16 cellular contexts compared by ENCODE assay signal in the genomic region with DNA sequence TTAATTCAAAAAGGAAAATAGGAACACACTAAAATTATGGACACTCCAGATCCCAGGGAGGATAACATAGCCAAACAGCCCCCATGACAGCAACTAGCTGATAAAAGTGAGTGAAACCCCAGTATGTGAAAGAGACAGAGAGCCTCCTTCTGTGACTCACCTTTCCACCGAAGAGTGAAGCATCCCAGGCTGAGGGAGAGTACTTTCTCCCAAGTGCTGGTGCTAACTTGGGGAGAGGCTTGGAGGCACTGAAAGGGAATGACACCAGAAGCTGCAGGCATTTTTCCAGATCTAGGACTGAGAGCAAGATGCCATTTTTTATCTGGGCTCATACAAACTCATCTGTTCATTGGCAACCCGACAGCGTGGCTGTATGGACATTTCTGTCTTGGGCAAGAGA.
DNase-seq lines count a peak whose midpoint lies in the region; ATAC-seq and TF ChIP-seq lines count a peak whose summit lies in the region.
"Had no signal": no experiment of that assay in that cellular context is flagged by ENCODE, and none has a peak within 500 bp of the region (broad histone marks: within the 10 kb centered on the region; RNA-seq: fewer than 3 reads in every experiment).

No MANE protein-coding gene starts in this region.

- WGBS in mammary epithelial cell (ENCODE audit: low coverage, missing lambda C conversion rate): 83% methylated on average over 3 of the region's 3 CpGs

- no peaks in the 10 kb centered on the region for H3K79me2 ChIP-seq in mammary epithelial cell (ENCODE audit: insufficient read depth, low read length)

- in situ Hi-C loops in mammary epithelial cell (cut with MboI; ENCODE audit: low sequenced_read_pairs in 2 of 2): no loop called here

- TF ChIP-seq CTCF in mammary epithelial cell (conservative IDR thresholded peaks at IDR 0.05 in 1 of 2, IDR thresholded peaks at IDR 0.05 in 1 of 2; ENCODE audit: extremely low read depth in 1 of 2, insufficient read depth in 1 of 2, low read depth in 1 of 2, low read length in 2 of 2) (no peak), MCF 10A (IDR thresholded peaks at IDR 0.05; ENCODE audit: unreplicated experiment) (no peak), foreskin keratinocyte (conservative IDR thresholded peaks at IDR 0.05) (no peak)

- no peak overlapping the region for H3K27ac ChIP-seq in mammary epithelial cell (ENCODE audit: insufficient read depth, low read depth, low read length)
- H3K27ac ChIP-seq in foreskin keratinocyte: no peak overlapping the region
- H3K27ac ChIP-seq: BLaER1 treated with 17β-estradiol and CSF1 and Interleukin-3, amounts not matched to agents 10 nM and 100 nM; HL-60 had no signal

- no peak overlapping the region for H3K9ac ChIP-seq in mammary epithelial cell (ENCODE audit: insufficient read depth, low read length)
- H3K9ac ChIP-seq: BLaER1 treated with 17β-estradiol and CSF1 and Interleukin-3, amounts not matched to agents 10 nM and 100 nM had no signal

- ATAC-seq in foreskin keratinocyte (peak; percentile 79), HG02759 (IDR thresholded peaks at IDR 0.05; ENCODE audit: unreplicated experiment) (no peak)

- H3K4me3 Mint-ChIP-seq in MCF 10A (ENCODE audit: unreplicated experiment): no peak overlapping the region
- H3K4me3 Mint-ChIP-seq: CD4-positive, CD25-positive, alpha-beta regulatory T cell; HFFc6 had no signal

- H3K36me3 Mint-ChIP-seq in MCF 10A (ENCODE audit: insufficient read depth, unreplicated experiment): peaks cover 12% of the 10 kb centered on the region
- H3K36me3 Mint-ChIP-seq: CD4-positive, CD25-positive, alpha-beta regulatory T cell had no signal

- intact Hi-C loops in mammary epithelial cell (cut with micrococcal nuclease) (loop anchor here (10.0 kb wide), 1 partner anchor 429 kb away; no protein-coding TSS in a partner anchor), MCF 10A (cut with micrococcal nuclease) (no loop called here)

- peaks cover 4% of the 10 kb centered on the region for H3K4me1 Mint-ChIP-seq in MCF 10A (ENCODE audit: insufficient read depth, unreplicated experiment)
- H3K4me1 Mint-ChIP-seq: CD4-positive, CD25-positive, alpha-beta regulatory T cell had no signal

- H3K4me2 ChIP-seq in mammary epithelial cell (ENCODE audit: insufficient read depth, low read depth, low read length): no peak overlapping the region
- H3K4me2 ChIP-seq: BLaER1 treated with 17β-estradiol and CSF1 and Interleukin-3, amounts not matched to agents 10 nM and 100 nM had no signal

- H3K9me3 Mint-ChIP-seq in MCF 10A (ENCODE audit: unreplicated experiment): no peaks in the 10 kb centered on the region
- H3K9me3 Mint-ChIP-seq: HFFc6 had no signal

- POLR2A ChIA-PET in MCF 10A (lab: Yijun Ruan, JAX): no interaction called here

- no peaks in the 10 kb centered on the region for H3K27me3 Mint-ChIP-seq in MCF 10A (ENCODE audit: insufficient read depth, unreplicated experiment)
- H3K27me3 Mint-ChIP-seq: CD4-positive, CD25-positive, alpha-beta regulatory T cell had no signal

- CTCF ChIA-PET in mammary epithelial cell (lab: Charles Lee; ENCODE audit: low non-redundant PET): interaction anchor here (0.6 kb wide), 1 partner anchor 90 kb away, joined by 3 read pairs; no protein-coding TSS in a partner anchor
- CTCF ChIA-PET in MCF 10A (lab: Yijun Ruan, JAX): interaction anchor here (1.5 kb wide), 1 partner anchor 426 kb away, joined by 5 read pairs; no protein-coding TSS in a partner anchor

- H2AFZ ChIP-seq in mammary epithelial cell (ENCODE audit: low read depth, low read length): peak overlapping the region; percentile 61

- no TSS peak for BruUV-seq in mammary epithelial cell (replicated peaks; lab: Mats Ljungman, UMichigan)
- no TSS peak for BruUV-seq in MCF 10A (replicated peaks; lab: Mats Ljungman, UMichigan)

- H4K20me1 ChIP-seq in mammary epithelial cell (ENCODE audit: insufficient read depth, low read length): no peaks in the 10 kb centered on the region
- H4K20me1 ChIP-seq: BLaER1 treated with 17β-estradiol and CSF1 and Interleukin-3, amounts not matched to agents 10 nM and 100 nM had no signal

- no peak overlapping the region for H3K4me3 ChIP-seq in mammary epithelial cell (replicated peaks in 1 of 3; ENCODE audit: insufficient read depth in 1 of 3, low read depth in 2 of 3, low read length in 3 of 3)
- H3K4me3 ChIP-seq: BLaER1 treated with 17β-estradiol and CSF1 and Interleukin-3, amounts not matched to agents 10 nM and 100 nM had no signal

- DNase-seq in mammary epithelial cell (peak; percentile 10), MCF 10A (ENCODE audit: unreplicated experiment) (no peak), amniotic epithelial cell (ENCODE audit: low read depth) (peak; percentile 26), foreskin keratinocyte (peak; percentile 9 to 43), GF-D8 (lab: John Stamatoyannopoulos, UW) (no peak), hypothalamus (lab: John Stamatoyannopoulos, UW) (no peak), NCI-H1417 treated with DMSO at 0.1 percent for 48 hours (lab: John Stamatoyannopoulos, UW) (no peak)
- DNase-seq: 8988T; ACHN; CD4-positive, CD25-positive, alpha-beta regulatory T cell; DMS53; HCEC 1CT; HFFc6 had no signal

- peaks cover 11% of the 10 kb centered on the region for H3K4me1 ChIP-seq in mammary epithelial cell (ENCODE audit: insufficient read depth, low read length)
- H3K4me1 ChIP-seq in foreskin keratinocyte: no peaks in the 10 kb centered on the region
- H3K4me1 ChIP-seq: BLaER1 treated with 17β-estradiol and CSF1 and Interleukin-3, amounts not matched to agents 10 nM and 100 nM had no signal

- H3K36me3 ChIP-seq in mammary epithelial cell (ENCODE audit: insufficient read depth, low read length): no peaks in the 10 kb centered on the region
- H3K36me3 ChIP-seq: BLaER1 treated with 17β-estradiol and CSF1 and Interleukin-3, amounts not matched to agents 10 nM and 100 nM had no signal

- H3K27me3 ChIP-seq in mammary epithelial cell (ENCODE audit: insufficient read depth, low read length) (no peaks in the 10 kb centered on the region), foreskin keratinocyte (no peaks in the 10 kb centered on the region)
- H3K27me3 ChIP-seq: BLaER1 treated with 17β-estradiol and CSF1 and Interleukin-3, amounts not matched to agents 10 nM and 100 nM had no signal

- no peak overlapping the region for H3K27ac Mint-ChIP-seq in MCF 10A (ENCODE audit: low read depth, unreplicated experiment)
- H3K27ac Mint-ChIP-seq: CD4-positive, CD25-positive, alpha-beta regulatory T cell; HFFc6 had no signal

- no peaks in the 10 kb centered on the region for H3K9me3 ChIP-seq in mammary epithelial cell (replicated peaks; ENCODE audit: insufficient read depth, low read length)
- H3K9me3 ChIP-seq: BLaER1 treated with 17β-estradiol and CSF1 and Interleukin-3, amounts not matched to agents 10 nM and 100 nM had no signal

- dilution Hi-C loops in mammary epithelial cell (cut with HindIII; ENCODE audit: low sequenced_read_pairs): no loop called here

Comparison
In these comparisons a context has a peak if more than half of its experiments do, and no peak if none do; other contexts are left out.
1. DNase-seq: peak in mammary epithelial cell (single experiment), amniotic epithelial cell (single experiment) and foreskin keratinocyte (2 of 2); none in MCF 10A (single experiment), GF-D8 (single experiment), hypothalamus (0 of 51) and NCI-H1417 treated with DMSO at 0.1 percent for 48 hours (single experiment).